Comparison of ENCODE assay signal across 8 cellular contexts in genomic region chr4:184097240-184097619, GRCh38.
A peak's percentile ranks its signal among the peaks of the same experiment; 100 is the strongest.
DNase-seq lines count a peak whose midpoint lies in the region; ATAC-seq and TF ChIP-seq lines count a peak whose summit lies in the region.

No MANE protein-coding gene starts in this region.

- H3K9me3 Mint-ChIP-seq in activated CD8-positive, alpha-beta T cell treated with anti-CD3 and anti-CD28 coated beads, Interleukin-2, amount 10 ng/mL, durations not matched to agents 7 days and 5 days (ENCODE audit: insufficient read depth) = no peaks in the 10 kb centered on the region

- no peaks in the 10 kb centered on the region for H3K36me3 ChIP-seq in gastrocnemius medialis

- TF ChIP-seq CTCF in AG09309 (IDR thresholded peaks at IDR 0.05; ENCODE audit: control insufficient read depth, insufficient read depth, low read depth, low read length, missing control alignments) (peak; percentile 25), gastrocnemius medialis (IDR thresholded peaks at IDR 0.05 in 4 of 5, conservative IDR thresholded peaks at IDR 0.05 in 1 of 5) (peak in 2 of 5 experiments; percentile 20 to 22)

- POLR2A ChIA-PET in activated CD8-positive, alpha-beta T cell treated with anti-CD3 and anti-CD28 coated beads, Interleukin-2, amount 10 ng/mL, durations not matched to agents 7 days and 5 days (lab: Charles Lee) = no interaction called here

- peaks cover 0 to 8% (median 2%) of the 10 kb centered on the region in 3 donors for H3K27me3 ChIP-seq in gastrocnemius medialis

- no peak for TF ChIP-seq POLR2A in gastrocnemius medialis (IDR thresholded peaks at IDR 0.05)

- no peaks in the 10 kb centered on the region for H3K36me3 Mint-ChIP-seq in activated CD8-positive, alpha-beta T cell treated with anti-CD3 and anti-CD28 coated beads, Interleukin-2, amount 10 ng/mL, durations not matched to agents 7 days and 5 days (ENCODE audit: low read depth)

- H3K27ac ChIP-seq in gastrocnemius medialis = no peak overlapping the region

- H3K4me1 Mint-ChIP-seq in activated CD8-positive, alpha-beta T cell treated with anti-CD3 and anti-CD28 coated beads, Interleukin-2, amount 10 ng/mL, durations not matched to agents 7 days and 5 days (ENCODE audit: low read depth) = peaks cover 10% of the 10 kb centered on the region

- ATAC-seq in GM19395 (IDR thresholded peaks at IDR 0.05; ENCODE audit: unreplicated experiment) = peak; percentile 55
- ATAC-seq in activated CD8-positive, alpha-beta T cell treated with anti-CD3 and anti-CD28 coated beads, Interleukin-2, amount 10 ng/mL, durations not matched to agents 7 days and 5 days = peak; percentile 72
- ATAC-seq in gastrocnemius medialis = no peak
- no peak for ATAC-seq in HG02763 (IDR thresholded peaks at IDR 0.05; ENCODE audit: unreplicated experiment)

- in situ Hi-C loops in gastrocnemius medialis (cut with MboI; ENCODE audit: low sequenced_read_pairs in 4 of 4) = loop anchor here in 1 of 4 donors (10.0 kb wide), 1 partner anchor 252 kb away; no protein-coding TSS in a partner anchor

- intact Hi-C loops in gastrocnemius medialis (cut with DNase I; ENCODE audit: low total_unique reads) = no loop called here

- peak overlapping the region; percentile 34 for H3K27ac Mint-ChIP-seq in activated CD8-positive, alpha-beta T cell treated with anti-CD3 and anti-CD28 coated beads, Interleukin-2, amount 10 ng/mL, durations not matched to agents 7 days and 5 days

- no peak for DNase-seq in AG09309 (ENCODE audit: low read depth)
- peak; percentile 54 for DNase-seq in activated CD8-positive, alpha-beta T cell treated with anti-CD3 and anti-CD28 coated beads, Interleukin-2, amount 10 ng/mL, durations not matched to agents 7 days and 5 days
- DNase-seq in hypothalamus (lab: John Stamatoyannopoulos, UW) = peak in 31 of 51 donors; percentile 4 to 66 (median 29)
- peak in 1 of 2 donors; percentile 24 for DNase-seq in gastrocnemius medialis
- DNase-seq in activated effector memory CD4-positive, alpha-beta T cell treated with Interleukin-2 at 50 U/mL for 16 hours = no peak
- DNase-seq in HUDEP-2 (lab: John Stamatoyannopoulos, UW; ENCODE audit: unreplicated experiment in 76 of 76) = no peak

- CTCF ChIA-PET in activated CD8-positive, alpha-beta T cell treated with anti-CD3 and anti-CD28 coated beads, Interleukin-2, amount 10 ng/mL, durations not matched to agents 7 days and 5 days (lab: Charles Lee) = interaction anchor here (1.6 kb wide), 2 partner anchors 28 to 256 kb away, joined by 3 to 5 read pairs; no protein-coding TSS in a partner anchor

- peak overlapping the region; percentile 61 for H3K4me3 Mint-ChIP-seq in activated CD8-positive, alpha-beta T cell treated with anti-CD3 and anti-CD28 coated beads, Interleukin-2, amount 10 ng/mL, durations not matched to agents 7 days and 5 days

- H3K9me3 ChIP-seq in gastrocnemius medialis = no peaks in the 10 kb centered on the region

- H3K4me3 ChIP-seq in AG09309 (ENCODE audit: control insufficient read depth, low read depth, low read length) (peak overlapping the region; percentile 23), gastrocnemius medialis (peak overlapping the region; percentile 35 to 54 (median 36))

- no peaks in the 10 kb centered on the region for H3K4me1 ChIP-seq in gastrocnemius medialis

- peaks cover 11% of the 10 kb centered on the region for H3K27me3 Mint-ChIP-seq in activated CD8-positive, alpha-beta T cell treated with anti-CD3 and anti-CD28 coated beads, Interleukin-2, amount 10 ng/mL, durations not matched to agents 7 days and 5 days (ENCODE audit: low read depth)

Comparison
In these comparisons a context has a peak if more than half of its experiments do, and no peak if none do; other contexts are left out.
1. DNase-seq: peak in activated CD8-positive, alpha-beta T cell treated with anti-CD3 and anti-CD28 coated beads, Interleukin-2, amount 10 ng/mL, durations not matched to agents 7 days and 5 days (single experiment) and hypothalamus (31 of 51); none in AG09309 (single experiment), activated effector memory CD4-positive, alpha-beta T cell treated with Interleukin-2 at 50 U/mL for 16 hours (single experiment) and HUDEP-2 (0 of 76).
2. ATAC-seq: peak in GM19395 (single experiment) and activated CD8-positive, alpha-beta T cell treated with anti-CD3 and anti-CD28 coated beads, Interleukin-2, amount 10 ng/mL, durations not matched to agents 7 days and 5 days (single experiment); none in gastrocnemius medialis (0 of 2) and HG02763 (single experiment).